Comparison of ENCODE assay signal across 24 cellular contexts in the genomic region with DNA sequence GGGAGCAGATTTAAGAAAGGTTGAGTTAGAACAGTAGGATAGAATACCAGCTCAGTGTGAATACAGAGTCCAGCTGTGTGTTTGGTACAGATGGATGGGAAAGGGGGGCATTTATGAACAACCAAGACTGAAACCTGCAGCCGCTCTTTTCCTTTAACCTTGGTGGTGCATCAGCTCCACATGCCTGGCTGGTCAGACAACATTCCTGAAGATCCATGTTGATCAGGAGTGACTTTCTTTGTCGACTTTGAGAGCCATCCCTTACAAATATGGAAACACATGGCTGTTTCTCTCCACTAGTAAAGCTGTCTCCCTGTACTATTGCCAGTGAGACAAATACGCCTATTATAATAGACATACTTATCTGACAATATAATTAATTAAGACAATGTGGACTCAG.
"Had no signal": no experiment of that assay in that cellular context is flagged by ENCODE, and none has a peak within 500 bp of the region (broad histone marks: within the 10 kb centered on the region; RNA-seq: fewer than 3 reads in every experiment).

No MANE protein-coding gene starts in this region.

- H3K36me3 ChIP-seq: left ventricle myocardium inferior, ovary, right atrium auricular region, right lobe of liver, stomach, tibial artery, uterus had no signal

- ATAC-seq: mucosa of descending colon; naive thymus-derived CD4-positive, alpha-beta T cell; natural killer cell treated with Interleukin-12 subunit alpha and Interleukin-12 subunit beta and Interleukin-15 and Interleukin-18, amount 100 ng/mL, for 72 hours; right lobe of liver; stimulated activated naive B cell treated with anti-CD40 and anti-IgM and Interleukin-4, amounts not matched to agents 10 μg/mL and 1 μg/mL and 100 μg/mL, for 72 hours; stimulated activated naive CD8-positive, alpha-beta T cell treated with anti-CD3 and anti-CD28 coated beads, Interleukin-15, Interleukin-2, amounts not matched to agents 100 U/mL and 50 U/mL, for 24 hours had no signal

- H3K4me3 ChIP-seq: left ventricle myocardium inferior, lung, mucosa of descending colon, ovary, right atrium auricular region, right lobe of liver, skin epidermis, stomach, testis, tibial artery, uterus had no signal

- DNase-seq: hypothalamus; immature natural killer cell; kidney; left ventricle myocardium inferior; mesendoderm; midbrain; mucosa of descending colon; naive thymus-derived CD4-positive, alpha-beta T cell; ovary; right lobe of liver; stimulated activated CD4-positive, alpha-beta T cell treated with anti-CD3 and anti-CD28 coated beads, Interleukin-12 subunit alpha, Interleukin-12 subunit beta, amount 100 ng/mL, for 4 hours; stimulated activated CD4-positive, alpha-beta T cell treated with anti-CD3 and anti-CD28 coated beads, Interleukin-15, amount 100 ng/mL, for 24 hours; stimulated activated CD4-positive, alpha-beta T cell treated with anti-CD3 and anti-CD28 coated beads, Interleukin-2, amount 100 ng/mL, for 24 hours; stimulated activated CD4-positive, alpha-beta T cell treated with anti-CD3 and anti-CD28 coated beads, Interleukin-4, amount 100 ng/mL, for 1 hour; stimulated activated naive B cell treated with anti-CD40 and anti-IgM and Interleukin-4, amounts not matched to agents 10 μg/mL and 1 μg/mL and 100 μg/mL, for 72 hours; stimulated activated naive CD8-positive, alpha-beta T cell treated with anti-CD3 and anti-CD28 coated beads, Interleukin-15, Interleukin-2, amounts not matched to agents 100 U/mL and 50 U/mL, for 24 hours; stomach; testis; tibial artery; uterus had no signal

- H3K9me3 ChIP-seq: ovary, right lobe of liver, testis, uterus had no signal

- H3K27me3 ChIP-seq: ovary, right atrium auricular region, right lobe of liver, stomach, testis, tibial artery, uterus had no signal

- H3K4me1 ChIP-seq: left ventricle myocardium inferior, right atrium auricular region, right lobe of liver, stomach, testis, tibial artery had no signal

- H3K27ac ChIP-seq: left ventricle myocardium inferior, ovary, right atrium auricular region, right lobe of liver, skin epidermis, stomach, testis, tibial artery, uterus had no signal
